Comparison of ENCODE assay signal across 8 cellular contexts in genomic region chr10:78973901-78974408, GRCh38.
DNase-seq lines count a peak whose midpoint lies in the region; ATAC-seq and TF ChIP-seq lines count a peak whose summit lies in the region.

No MANE protein-coding gene starts in this region.

- DNase-seq in activated CD4-positive, alpha-beta T cell treated with anti-CD3 and anti-CD28 coated beads for 24 hours (ENCODE audit: low read depth in 2 of 2): peak; percentile 25 to 28
- no peak for DNase-seq in activated CD4-positive, alpha-beta T cell treated with anti-CD3 and anti-CD28 coated beads for 1 hour
- DNase-seq in NCI-H1930 (lab: John Stamatoyannopoulos, UW) (peak; percentile 57 to 71), UCSD-AML1 (lab: John Stamatoyannopoulos, UW; ENCODE audit: unreplicated experiment) (peak; percentile 83), left lung (peak; percentile 83 to 90)
- DNase-seq in stimulated activated CD4-positive, alpha-beta T cell treated with anti-CD3 and anti-CD28 coated beads, Interleukin-2, amount 100 ng/mL, for 48 hours: peak; percentile 27 to 44

- no peaks in the 10 kb centered on the region for H3K36me3 Mint-ChIP-seq in dendritic cell treated with granulocyte-macrophage colony-stimulating factor and Interleukin-4, amounts not matched to agents 40 ng/mL and 50 ng/mL, for 4 days (ENCODE audit: low read depth)

- TF ChIP-seq CTCF in left lung (IDR thresholded peaks at IDR 0.05): no peak

- ATAC-seq in HG02973 (IDR thresholded peaks at IDR 0.05; ENCODE audit: unreplicated experiment) (peak; percentile 35), left lung (peak; percentile 64)

- no peaks in the 10 kb centered on the region for H3K9me3 Mint-ChIP-seq in dendritic cell treated with granulocyte-macrophage colony-stimulating factor and Interleukin-4, amounts not matched to agents 40 ng/mL and 50 ng/mL, for 4 days

- H3K36me3 ChIP-seq in left lung: no peaks in the 10 kb centered on the region

- no peaks in the 10 kb centered on the region for H3K9me3 ChIP-seq in left lung

- intact Hi-C loops in dendritic cell treated with granulocyte-macrophage colony-stimulating factor and Interleukin-4, amounts not matched to agents 40 ng/mL and 50 ng/mL, for 4 days (cut with micrococcal nuclease): loop anchor here (2.0 kb wide), 1 partner anchor 93 kb away; no protein-coding TSS in a partner anchor
- intact Hi-C loops in left lung (cut with DNase I): no loop called here

- H3K4me1 ChIP-seq in left lung: peaks cover 23 to 60% of the 10 kb centered on the region in 2 donors

- peak overlapping the region; percentile 87 for H3K27ac Mint-ChIP-seq in dendritic cell treated with granulocyte-macrophage colony-stimulating factor and Interleukin-4, amounts not matched to agents 40 ng/mL and 50 ng/mL, for 4 days

- H3K27me3 ChIP-seq in left lung: peaks cover 0 to 25% of the 10 kb centered on the region in 2 donors

- peak overlapping the region; percentile 34 to 44 for H3K4me3 ChIP-seq in left lung

- peak overlapping the region; percentile 77 for H3K4me3 Mint-ChIP-seq in dendritic cell treated with granulocyte-macrophage colony-stimulating factor and Interleukin-4, amounts not matched to agents 40 ng/mL and 50 ng/mL, for 4 days

- H3K27me3 Mint-ChIP-seq in dendritic cell treated with granulocyte-macrophage colony-stimulating factor and Interleukin-4, amounts not matched to agents 40 ng/mL and 50 ng/mL, for 4 days: peaks cover 2% of the 10 kb centered on the region

- peaks cover 77% of the 10 kb centered on the region for H3K4me1 Mint-ChIP-seq in dendritic cell treated with granulocyte-macrophage colony-stimulating factor and Interleukin-4, amounts not matched to agents 40 ng/mL and 50 ng/mL, for 4 days (ENCODE audit: low read depth)

- H3K27ac ChIP-seq in left lung: peak overlapping the region; percentile 91 to 94
